8 cellular contexts compared by ENCODE assay signal in the genomic region with DNA sequence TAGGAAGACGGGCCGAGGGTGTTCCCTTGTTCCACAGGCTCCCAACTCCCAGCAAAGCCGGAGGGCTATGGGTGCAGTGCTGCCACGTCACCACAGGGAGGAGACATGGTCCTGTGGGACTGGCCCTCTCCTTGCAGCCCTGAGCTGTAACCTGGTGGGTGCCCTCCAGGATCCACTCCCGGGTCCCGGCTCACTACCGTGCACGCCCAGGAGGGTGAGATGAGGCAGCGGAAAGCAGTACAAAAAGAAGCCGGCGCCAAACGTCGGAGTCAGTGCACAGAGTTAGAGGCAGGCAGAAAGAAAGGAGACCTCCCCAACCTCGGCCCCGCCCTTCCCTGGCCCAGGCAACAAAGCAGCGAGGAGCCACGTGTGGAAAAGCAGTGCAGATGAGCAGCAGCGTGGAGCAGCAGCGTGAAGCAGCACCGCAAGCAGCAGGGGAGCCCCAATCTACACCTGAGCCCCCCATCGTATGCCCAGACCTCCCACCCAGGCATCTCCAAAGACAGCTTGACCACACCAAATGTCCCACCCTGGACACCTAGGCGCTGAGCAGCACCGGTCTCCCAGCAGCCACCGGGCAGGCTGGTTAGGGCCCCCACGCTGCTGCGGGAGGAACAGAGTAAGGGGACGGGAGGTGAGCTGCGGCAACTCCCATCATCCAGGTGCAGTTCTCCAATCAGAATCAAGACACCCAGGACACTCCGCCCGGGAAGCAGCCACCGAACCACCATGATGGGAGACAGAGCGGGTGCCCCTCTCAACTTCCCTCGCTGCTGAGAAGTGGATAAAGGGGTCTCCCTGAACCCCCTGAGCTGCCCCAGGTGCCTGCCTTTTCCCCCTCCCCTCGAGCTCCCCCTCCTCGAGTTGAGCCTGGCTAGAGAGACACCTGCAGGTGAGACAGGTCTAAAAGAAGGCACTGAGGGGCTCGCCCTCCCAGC. TPM values are rescaled to one million over a fixed set of nuclear protein-coding genes. Genes with fewer than 3 reads are reported as not detected.
DNase-seq lines count a peak whose midpoint lies in the region; ATAC-seq and TF ChIP-seq lines count a peak whose summit lies in the region.

No MANE protein-coding gene starts in this region.

- H4K20me1 ChIP-seq in GM23248 (ENCODE audit: insufficient read depth) = no peaks in the 10 kb centered on the region

- H3K4me3 ChIP-seq in GM23248 (peak overlapping the region; percentile 52), retinal pigment epithelial cell (ENCODE audit: low read length) (peak overlapping the region; percentile 12)

- ATAC-seq in activated naive CD4-positive, alpha-beta T cell treated with anti-CD3 and anti-CD28 coated beads, Interleukin-2, amount 50 U/mL, for 72 hours = peak; percentile 17 to 36

- peaks cover 6 to 9% of the 10 kb centered on the region in 2 donors for H3K36me3 Mint-ChIP-seq in activated naive CD4-positive, alpha-beta T cell treated with anti-CD3 and anti-CD28 coated beads, Interleukin-2, amount 50 U/mL, for 72 hours

- no peaks in the 10 kb centered on the region for H3K79me2 ChIP-seq in GM23248 (ENCODE audit: insufficient read depth)

- in situ Hi-C loops in GM23248 (cut with MboI) (loop anchor here (10.0 kb wide), 2 partner anchors 117 to 217 kb away; no protein-coding TSS in a partner anchor), SK-MEL-5 (cut with HindIII; ENCODE audit: low pct_unique_long_range_greater_than_20kb, low sequenced_read_pairs) (no loop called here)

- H3K9ac ChIP-seq in ES-I3 (ENCODE audit: low read depth, low read length) (peak overlapping the region; percentile 31; the same call in 1 of the 2 replicates), GM23248 (no peak overlapping the region)

- peak; percentile 84 for DNase-seq in GM23248
- DNase-seq in LHCN-M2 (ENCODE audit: low read depth) = peak; percentile 37
- DNase-seq in SK-MEL-5 (ENCODE audit: low read depth, low spot score) = peak; percentile 66
- DNase-seq in activated naive CD4-positive, alpha-beta T cell treated with anti-CD3 and anti-CD28 coated beads, Interleukin-2, amount 50 U/mL, for 72 hours (ENCODE audit: low spot score in 2 of 2) = peak; percentile 73 to 79
- DNase-seq in cardiac septum (ENCODE audit: low spot score) = peak; percentile 85
- no peak for DNase-seq in retinal pigment epithelial cell (ENCODE audit: low read depth)
- no peak for DNase-seq in cortex of kidney (lab: John Stamatoyannopoulos, UW)

- H2AFZ ChIP-seq in GM23248 = peak overlapping the region; percentile 57; the same call in 1 of the 2 replicates

- intact Hi-C loops in cardiac septum (cut with DNase I) = loop anchor here (2.0 to 5.0 kb wide), 4 partner anchors 39 to 213 kb away; no protein-coding TSS in a partner anchor

- H3K36me3 ChIP-seq in ES-I3 (ENCODE audit: insufficient read depth, low read length) (peaks cover 4% of the 10 kb centered on the region; the same call in 1 of the 2 replicates), GM23248 (ENCODE audit: low read depth) (no peaks in the 10 kb centered on the region)

- no peak overlapping the region for H3K27ac ChIP-seq in GM23248

- H3K4me1 ChIP-seq in ES-I3 (ENCODE audit: insufficient read depth, low read length) (peaks cover 4% of the 10 kb centered on the region), GM23248 (ENCODE audit: insufficient read depth) (no peaks in the 10 kb centered on the region)

- no peaks in the 10 kb centered on the region for H3K9me3 Mint-ChIP-seq in activated naive CD4-positive, alpha-beta T cell treated with anti-CD3 and anti-CD28 coated beads, Interleukin-2, amount 50 U/mL, for 72 hours

- 0 out of 2 replicates have a peak, but pooled peaks cover 4% of the 10 kb centered on the region for H3K27me3 ChIP-seq in GM23248 (replicated peaks; ENCODE audit: insufficient read depth)

- peak overlapping the region; percentile 75 for H3K4me2 ChIP-seq in GM23248 (ENCODE audit: unreplicated experiment)

- peak overlapping the region; percentile 95 to 97 for H3K27ac Mint-ChIP-seq in activated naive CD4-positive, alpha-beta T cell treated with anti-CD3 and anti-CD28 coated beads, Interleukin-2, amount 50 U/mL, for 72 hours

- no peaks in the 10 kb centered on the region for H3F3A ChIP-seq in GM23248 (ENCODE audit: insufficient read depth)

- peak; percentile 96 for TF ChIP-seq CTCF in retinal pigment epithelial cell (conservative IDR thresholded peaks at IDR 0.05; ENCODE audit: low read depth, low read length)

- no peaks in the 10 kb centered on the region for H3K9me3 ChIP-seq in ES-I3 (ENCODE audit: control insufficient read depth, insufficient read depth, low read length)
- no peaks in the 10 kb centered on the region for H3K9me3 ChIP-seq in GM23248 (ENCODE audit: low read depth)

- WGBS in GM23248 (ENCODE audit: low coverage in 1 of 2, low lambda C conversion rate in 2 of 2, missing lambda C conversion rate in 2 of 2), 2 experiments = 24 to 31% methylated on average over 34 to 36 of the region's 36 CpGs

- H3K9me2 ChIP-seq in GM23248 (ENCODE audit: insufficient read depth) = no peaks in the 10 kb centered on the region

RNA-seq across cellular contexts. Expression of gene IGSF9B, which starts 28.8 kb away (rescaled TPM):
- 0.51 TPM in 1 of 2 replicates, not detected in the other for total RNA-seq in GM23248 (2014; rRNA removed; shearing (Covaris generic))
- 0.04 TPM in 1 of 2 replicates, not detected in the other for polyA plus RNA-seq in GM23248 (2016; fragmentation: Nextera tagmentation; extraction: Ambion mirVana)
- total RNA-seq in LHCN-M2 (2014; rRNA removed) (under 0.01 and 0.19 TPM in 2 replicates), cardiac septum (85.3 TPM)
- not detected for polyA plus RNA-seq in LHCN-M2 (2012)
- total RNA-seq in SK-MEL-5 (2014; rRNA removed; shearing (Covaris generic)) = 0.61 and 1.4 TPM in 2 replicates
- polyA plus RNA-seq in SK-MEL-5 (2015; cell fraction: cytosol; rRNA removed) = 1.6 and 2.1 TPM in 2 replicates
- polyA plus RNA-seq in SK-MEL-5 (2015; cell fraction: nucleus; rRNA removed) = 16.5 and 20.1 TPM in 2 replicates
- total RNA-seq in activated naive CD4-positive, alpha-beta T cell treated with anti-CD3 and anti-CD28 coated beads, Interleukin-2, amount 50 U/mL, for 72 hours = 100 to 1,000 TPM; 119 TPM

Comparison
In these comparisons a context has a peak if more than half of its experiments do, and no peak if none do; other contexts are left out.
1. DNase-seq: peak in GM23248 (single experiment), LHCN-M2 (single experiment), SK-MEL-5 (single experiment), activated naive CD4-positive, alpha-beta T cell treated with anti-CD3 and anti-CD28 coated beads, Interleukin-2, amount 50 U/mL, for 72 hours (2 of 2) and cardiac septum (single experiment); none in retinal pigment epithelial cell (single experiment) and cortex of kidney (single experiment).
2. RNA of gene IGSF9B, which starts 28.8 kb away (total RNA-seq): 119 TPM in activated naive CD4-positive, alpha-beta T cell treated with anti-CD3 and anti-CD28 coated beads, Interleukin-2, amount 50 U/mL, for 72 hours and 85.3 TPM in cardiac septum (single experiment); 0.61 to 1.4 TPM in SK-MEL-5, 0.51 TPM in GM23248 and under 0.01 to 0.19 TPM in LHCN-M2; every median in the first group is over 10 times any median in the second.